ENCODE assay signal across 8 cellular contexts in the genomic region with DNA sequence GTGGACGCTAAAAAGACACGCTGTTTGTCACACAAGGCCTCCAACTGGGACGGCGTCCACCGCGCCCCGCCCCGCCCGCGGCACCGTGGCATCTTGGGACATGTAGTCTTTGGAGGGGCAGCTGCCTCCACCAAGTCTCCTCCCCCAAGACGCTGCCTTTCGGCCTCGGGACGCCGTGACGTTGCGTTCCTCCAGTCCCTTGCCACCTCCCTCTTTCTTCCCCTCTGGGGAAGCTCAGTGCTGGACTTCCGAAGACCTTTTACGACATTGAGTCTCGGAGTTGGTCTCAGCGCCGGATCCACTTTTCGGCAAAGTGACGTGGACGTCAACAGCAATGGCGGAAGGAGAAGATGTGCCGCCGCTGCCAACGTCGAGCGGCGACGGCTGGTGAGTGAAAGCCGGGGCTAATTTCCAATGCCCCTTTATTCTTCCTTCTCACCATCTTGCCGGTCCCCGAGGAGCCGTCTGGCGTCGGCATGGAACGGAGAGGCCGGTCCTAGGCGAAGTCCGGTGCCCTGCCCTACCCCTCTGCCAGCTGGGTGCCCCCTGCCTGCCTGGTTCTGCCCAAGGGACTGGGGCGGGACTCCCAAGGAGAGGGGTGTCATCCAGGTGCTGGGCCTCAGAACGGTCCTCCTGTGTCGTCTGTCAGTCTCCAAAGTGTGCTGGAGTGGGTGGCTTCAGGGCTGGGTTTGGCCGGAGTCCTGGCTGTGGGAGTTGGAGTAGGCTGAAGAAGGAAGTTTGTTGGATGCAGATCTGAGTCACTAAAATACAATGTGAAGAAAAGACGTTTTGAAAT. TPM values are rescaled to one million over a fixed set of nuclear protein-coding genes. Genes with fewer than 3 reads are reported as not detected.
DNase-seq lines count a peak whose midpoint lies in the region; ATAC-seq and TF ChIP-seq lines count a peak whose summit lies in the region.

TBC1D23 (plus strand) TSS at position 308 of the 796 bp plus-strand sequence; CDS start at position 335, 27 bp downstream.

- intact Hi-C loops in activated B cell treated with CpG ODN at 0.5 μM for 24 hours (cut with micrococcal nuclease): loop anchor here (1.0 to 5.0 kb wide), 13 partner anchors 9 to 1739 kb away; partner anchors contain the start of genes CLDND1, CMSS1, LNP1 and NIT2

- WGBS in smooth muscle cell (ENCODE audit: low lambda C conversion rate): under 1% methylated on average over 49 of the region's 49 CpGs

- peaks cover 43% of the 10 kb centered on the region for H3K4me1 Mint-ChIP-seq in activated B cell treated with CpG ODN at 0.5 μM for 24 hours

- H3K4me3 Mint-ChIP-seq in activated B cell treated with CpG ODN at 0.5 μM for 24 hours: peak within 1 kb of the TSS; percentile 93

- H4K20me1 ChIP-seq in smooth muscle cell (ENCODE audit: low read depth): peaks cover 43% of the 10 kb centered on the region

- no peaks in the 10 kb centered on the region for H3F3A ChIP-seq in smooth muscle cell (ENCODE audit: low read depth)

- peaks cover 49% of the 10 kb centered on the region for H3K79me2 ChIP-seq in smooth muscle cell (ENCODE audit: low read depth)

- ATAC-seq in GM19023 (IDR thresholded peaks at IDR 0.05; ENCODE audit: unreplicated experiment) (peak; percentile 100), HG03280 (IDR thresholded peaks at IDR 0.05; ENCODE audit: unreplicated experiment) (peak; percentile 100), activated B cell treated with CpG ODN at 0.5 μM for 24 hours (ENCODE audit: low read depth) (peak; percentile 100)

- H3K9me3 Mint-ChIP-seq in activated B cell treated with CpG ODN at 0.5 μM for 24 hours: no peaks in the 10 kb centered on the region

- H3K27me3 ChIP-seq in smooth muscle cell (ENCODE audit: low read depth): no peaks in the 10 kb centered on the region

- H3K27ac ChIP-seq in caudate nucleus (ENCODE audit: low read depth, low read length): peak within 1 kb of the TSS; percentile 91
- peak within 1 kb of the TSS; percentile 99 for H3K27ac ChIP-seq in smooth muscle cell (ENCODE audit: low read depth)

- peaks cover 30% of the 10 kb centered on the region for H3K4me1 ChIP-seq in smooth muscle cell (ENCODE audit: low read depth)

- CTCF ChIA-PET in activated B cell treated with CpG ODN at 0.5 μM for 24 hours (lab: Charles Lee): interaction anchor here (0.7 to 1.5 kb wide), 4 partner anchors 192 to 443 kb away, joined by 3 to 4 read pairs (median 4); partner anchors contain the start of gene CMSS1

- H3K4me2 ChIP-seq in smooth muscle cell: peak within 1 kb of the TSS; percentile 87

- peak within 1 kb of the TSS; percentile 77 for H3K4me3 ChIP-seq in smooth muscle cell

- DNase-seq in AG08396 (ENCODE audit: low spot score): peak; percentile 93
- DNase-seq in NCI-H345 (lab: John Stamatoyannopoulos, UW): peak; percentile 91
- peak; percentile 93 for DNase-seq in activated B cell treated with CpG ODN at 0.5 μM for 24 hours
- DNase-seq in caudate nucleus (lab: John Stamatoyannopoulos, UW): peak; percentile 88 to 100 (median 98)
- DNase-seq in iPS-NIHi7 (ENCODE audit: extremely low spot score): peak; percentile 99
- peak; percentile 89 for DNase-seq in smooth muscle cell (lab: John Stamatoyannopoulos, UW; ENCODE audit: unreplicated experiment)

- no peaks in the 10 kb centered on the region for H3K9me3 ChIP-seq in smooth muscle cell (replicated peaks; ENCODE audit: low read depth)

- peak within 1 kb of the TSS; percentile 98 for H3K9ac ChIP-seq in smooth muscle cell (ENCODE audit: low read depth)

- H3K36me3 ChIP-seq in smooth muscle cell (ENCODE audit: low read depth): no peaks in the 10 kb centered on the region

- TF ChIP-seq CTCF in activated B cell treated with CpG ODN at 0.5 μM for 24 hours (IDR thresholded peaks at IDR 0.05) (no peak), smooth muscle cell (IDR thresholded peaks at IDR 0.05; ENCODE audit: borderline replicate concordance, insufficient read depth, poor library complexity, severe bottlenecking) (no peak)

- no peaks in the 10 kb centered on the region for H3K27me3 Mint-ChIP-seq in activated B cell treated with CpG ODN at 0.5 μM for 24 hours

- peak within 1 kb of the TSS; percentile 83 for H2AFZ ChIP-seq in smooth muscle cell (ENCODE audit: low read depth)

- H3K27ac Mint-ChIP-seq in activated B cell treated with CpG ODN at 0.5 μM for 24 hours: peak within 1 kb of the TSS; percentile 96

- peaks cover 6% of the 10 kb centered on the region for H3K36me3 Mint-ChIP-seq in activated B cell treated with CpG ODN at 0.5 μM for 24 hours (ENCODE audit: low read depth)

- POLR2A ChIA-PET in activated B cell treated with CpG ODN at 0.5 μM for 24 hours (lab: Charles Lee): interaction anchor here (0.6 to 2.2 kb wide), 18 partner anchors 74 to 1301 kb away, joined by 3 to 14 read pairs (median 4); partner anchors contain the start of genes CMSS1, LNP1, NIT2 and TFG

RNA-seq across cellular contexts. Expression of gene TBC1D23, which starts in this region (rescaled TPM):
- total RNA-seq in activated B cell treated with CpG ODN at 0.5 μM for 24 hours: 27.2 and 27.7 TPM in 2 replicates
- 77.7 and 120 TPM in 2 replicates for total RNA-seq in smooth muscle cell
- 30.0 and 36.0 TPM in 2 replicates for polyA plus RNA-seq in smooth muscle cell

Comparison
In these comparisons a context has a peak if more than half of its experiments do, and no peak if none do; other contexts are left out.
1. Peak in every context shown above with its lines: DNase-seq, ATAC-seq, H3K4me3 ChIP-seq and H3K27ac ChIP-seq.